ENCODE assay signal across 8 cellular contexts in the genomic region with DNA sequence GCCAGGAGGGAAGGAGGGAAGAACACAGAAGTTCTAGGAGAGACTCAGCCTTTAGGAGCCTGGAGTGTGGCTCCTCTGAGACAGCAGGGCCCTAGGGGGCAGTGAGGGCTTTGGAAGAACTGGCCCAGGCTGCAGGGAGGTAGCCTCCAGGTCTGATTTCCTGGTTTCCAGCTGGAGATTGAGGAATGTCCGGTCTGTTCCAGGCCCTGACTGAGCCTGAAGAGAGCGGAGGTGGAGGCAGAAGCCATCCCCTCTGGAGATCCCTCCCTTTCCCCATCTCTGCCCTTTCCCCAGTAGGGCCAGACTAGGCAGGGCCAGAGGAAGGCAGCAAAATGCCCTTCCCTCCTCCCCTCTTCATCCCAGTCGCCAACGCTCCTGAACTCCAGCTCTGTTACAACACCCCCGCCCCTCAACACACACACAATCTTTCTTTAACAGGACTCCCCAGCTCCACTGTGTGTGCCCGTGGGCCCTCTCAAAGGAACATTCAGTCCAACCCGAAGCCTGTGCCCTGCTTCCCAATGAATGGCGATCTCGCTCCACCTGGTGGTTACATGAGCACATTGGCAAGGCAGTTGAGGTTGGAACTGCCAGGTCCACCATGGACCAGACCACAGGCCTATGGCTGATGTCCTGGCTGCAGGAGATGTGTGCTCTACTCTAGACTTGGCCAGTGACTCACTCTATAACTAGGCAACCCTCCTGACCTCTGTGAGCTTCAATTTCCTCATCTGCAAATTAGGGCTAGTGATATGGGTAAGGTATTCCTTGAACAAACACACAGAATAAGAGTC. TPM values are rescaled to one million over a fixed set of nuclear protein-coding genes. Genes with fewer than 3 reads are reported as not detected.
A peak's percentile ranks its signal among the peaks of the same experiment; 100 is the strongest.
DNase-seq lines count a peak whose midpoint lies in the region; ATAC-seq, FAIRE-seq and TF ChIP-seq lines count a peak whose summit lies in the region.

No MANE protein-coding gene starts in this region.

- peaks cover 5 to 7% of the 10 kb centered on the region in 2 donors for H3K4me1 Mint-ChIP-seq in immature natural killer cell

- DNase-seq in DMS79 treated with DMSO at 0.1 percent for 48 hours (lab: John Stamatoyannopoulos, UW) (peak; percentile 74), NCI-H2171 (lab: John Stamatoyannopoulos, UW) (peak; percentile 67), bronchial epithelial cell (ENCODE audit: low read depth) (peak; percentile 85), immature natural killer cell (peak; percentile 76 to 82 (median 79)), small intestine (peak; percentile 90)

- peaks cover 0 to 2% (median 0%) of the 10 kb centered on the region in 3 donors for H3K27me3 Mint-ChIP-seq in immature natural killer cell (ENCODE audit: low read depth in 3 of 3)

- H3K36me3 ChIP-seq in bronchial epithelial cell (ENCODE audit: control insufficient read depth, insufficient read depth, low read length) = no peaks in the 10 kb centered on the region
- H3K36me3 ChIP-seq in small intestine (ENCODE audit: control insufficient read depth in 2 of 2, insufficient read depth in 2 of 2, low read length in 2 of 2) = no peaks in the 10 kb centered on the region

- no peaks in the 10 kb centered on the region for H3K4me1 ChIP-seq in small intestine (ENCODE audit: control insufficient read depth in 2 of 2, insufficient read depth in 1 of 2, low read depth in 1 of 2, low read length in 1 of 2)

- peak overlapping the region in 1 of 2 donors; percentile 76 for H3K27ac ChIP-seq in small intestine (ENCODE audit: low read depth in 1 of 2, low read length in 1 of 2)

- peak overlapping the region; percentile 57 to 90 (median 82) for H3K27ac Mint-ChIP-seq in immature natural killer cell

- no peaks in the 10 kb centered on the region for H3K36me3 Mint-ChIP-seq in immature natural killer cell

- no peaks in the 10 kb centered on the region for H3K9me3 Mint-ChIP-seq in immature natural killer cell

- TF ChIP-seq CTCF in WI38 (IDR thresholded peaks at IDR 0.05; ENCODE audit: low read depth, low read length) (peak; percentile 81), bronchial epithelial cell (IDR thresholded peaks at IDR 0.05; ENCODE audit: insufficient read depth, low read length, severe bottlenecking) (peak; percentile 92)

- H3K27me3 ChIP-seq in bronchial epithelial cell (ENCODE audit: control insufficient read depth, insufficient read depth, low read length) = no peaks in the 10 kb centered on the region
- no peaks in the 10 kb centered on the region for H3K27me3 ChIP-seq in small intestine (ENCODE audit: control insufficient read depth in 2 of 2, insufficient read depth in 2 of 2, low read length in 2 of 2)

- H3K4me3 ChIP-seq in WI38 (ENCODE audit: low read depth, low read length) (no peak overlapping the region), bronchial epithelial cell (ENCODE audit: low read depth, low read length) (no peak overlapping the region), small intestine (ENCODE audit: low read depth in 1 of 2, low read length in 2 of 2) (no peak overlapping the region)

- H3K4me3 Mint-ChIP-seq in immature natural killer cell = no peak overlapping the region

- no peaks in the 10 kb centered on the region for H3K9me3 ChIP-seq in small intestine (ENCODE audit: control insufficient read depth, low read depth)

- ATAC-seq in HG02623 (IDR thresholded peaks at IDR 0.05; ENCODE audit: unreplicated experiment) (peak; percentile 61), HG02763 (IDR thresholded peaks at IDR 0.05; ENCODE audit: unreplicated experiment) (no peak)

- 8 to 10% (median 10%) methylated on average over 8 to 9 of the region's 9 CpGs for WGBS in small intestine, 3 donors

- FAIRE-seq in bronchial epithelial cell (lab: Jason Lieb, UNC) (peak; percentile 98), small intestine (lab: Jason Lieb, UNC) (no peak)

RNA-seq across cellular contexts. Expression of gene MAP7D1, which starts 32.0 kb away (rescaled TPM):
- 54.5 and 75.1 TPM in 2 replicates for total RNA-seq in bronchial epithelial cell
- polyA plus RNA-seq in immature natural killer cell = 10 to 100 TPM; 12.4 to 41.9 (median 17.9) TPM
- polyA plus RNA-seq in small intestine = 10 to 100 TPM; 37.4 to 58.6 (median 47.9) TPM

RNA-seq across cellular contexts. Expression of gene THRAP3, which starts 36.2 kb away (rescaled TPM):
- 82.3 and 82.4 TPM in 2 replicates for total RNA-seq in bronchial epithelial cell
- polyA plus RNA-seq in immature natural killer cell (100 to 1,000 TPM in 1 of 3 donors, 10 to 100 TPM in 2; 61.6 to 103 (median 70.7) TPM), small intestine (10 to 100 TPM; 25.9 to 41.0 (median 29.1) TPM)

RNA-seq across cellular contexts. Expression of gene TRAPPC3, which starts 38.7 kb away (rescaled TPM):
- total RNA-seq in bronchial epithelial cell = 86.8 and 105 TPM in 2 replicates
- 100 to 1,000 TPM; 113 to 219 (median 129) TPM for polyA plus RNA-seq in immature natural killer cell
- 10 to 100 TPM; 70.7 to 90.5 (median 72.5) TPM for polyA plus RNA-seq in small intestine
